1 cellular context compared by ENCODE assay signal in the genomic region with DNA sequence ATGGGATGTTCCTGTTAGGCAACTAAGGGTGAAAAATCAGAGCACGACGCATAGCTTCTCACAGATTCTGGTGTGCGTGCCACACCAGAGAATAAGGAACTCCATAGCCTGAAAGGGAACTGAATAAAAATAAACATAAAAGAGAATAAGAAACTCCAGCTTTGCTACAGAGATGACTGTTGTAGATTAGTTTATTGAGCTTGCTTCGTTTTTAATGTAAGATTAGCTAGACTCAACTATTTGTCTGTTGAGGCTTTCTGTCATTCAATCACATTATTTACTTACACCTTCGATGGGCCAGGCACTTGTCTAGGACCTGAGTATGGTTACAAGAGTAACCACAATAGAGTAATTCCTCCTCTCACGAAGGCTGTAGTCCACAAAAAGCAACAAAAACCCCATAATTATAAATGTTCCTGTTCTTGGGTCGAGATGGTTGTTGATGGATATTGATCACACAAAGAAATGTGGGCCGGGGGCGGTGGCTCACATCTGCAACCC.
TF ChIP-seq lines count a peak whose summit lies in the region.

No MANE protein-coding gene starts in this region.

TF ChIP-seq in SK-N-SH, 30 proteins besides CTCF, POLR2A, EP300 and RAD21 (continued from another document):
- TF ChIP-seq, protein P1, sequence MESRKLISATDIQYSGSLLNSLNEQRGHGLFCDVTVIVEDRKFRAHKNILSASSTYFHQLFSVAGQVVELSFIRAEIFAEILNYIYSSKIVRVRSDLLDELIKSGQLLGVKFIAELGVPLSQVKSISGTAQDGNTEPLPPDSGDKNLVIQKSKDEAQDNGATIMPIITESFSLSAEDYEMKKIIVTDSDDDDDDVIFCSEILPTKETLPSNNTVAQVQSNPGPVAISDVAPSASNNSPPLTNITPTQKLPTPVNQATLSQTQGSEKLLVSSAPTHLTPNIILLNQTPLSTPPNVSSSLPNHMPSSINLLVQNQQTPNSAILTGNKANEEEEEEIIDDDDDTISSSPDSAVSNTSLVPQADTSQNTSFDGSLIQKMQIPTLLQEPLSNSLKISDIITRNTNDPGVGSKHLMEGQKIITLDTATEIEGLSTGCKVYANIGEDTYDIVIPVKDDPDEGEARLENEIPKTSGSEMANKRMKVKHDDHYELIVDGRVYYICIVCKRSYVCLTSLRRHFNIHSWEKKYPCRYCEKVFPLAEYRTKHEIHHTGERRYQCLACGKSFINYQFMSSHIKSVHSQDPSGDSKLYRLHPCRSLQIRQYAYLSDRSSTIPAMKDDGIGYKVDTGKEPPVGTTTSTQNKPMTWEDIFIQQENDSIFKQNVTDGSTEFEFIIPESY (IDR thresholded peaks at IDR 0.05; ENCODE audit: borderline replicate concordance, low read depth) = no peak
- TF ChIP-seq RFX5 (IDR thresholded peaks at IDR 0.05; ENCODE audit: low read length) = no peak
- no peak for TF ChIP-seq JUND (IDR thresholded peaks at IDR 0.05)
- TF ChIP-seq SIN3A (IDR thresholded peaks at IDR 0.05; ENCODE audit: borderline replicate concordance, low read depth, low read length) = no peak
- no peak for TF ChIP-seq RCOR1 (IDR thresholded peaks at IDR 0.05; ENCODE audit: low read length)
- no peak for TF ChIP-seq POLR2AphosphoS5 (IDR thresholded peaks at IDR 0.05; ENCODE audit: low read depth, low read length)
- no peak for TF ChIP-seq TAF1 (IDR thresholded peaks at IDR 0.05; ENCODE audit: borderline replicate concordance, low read depth, low read length)
- TF ChIP-seq, protein P2, sequence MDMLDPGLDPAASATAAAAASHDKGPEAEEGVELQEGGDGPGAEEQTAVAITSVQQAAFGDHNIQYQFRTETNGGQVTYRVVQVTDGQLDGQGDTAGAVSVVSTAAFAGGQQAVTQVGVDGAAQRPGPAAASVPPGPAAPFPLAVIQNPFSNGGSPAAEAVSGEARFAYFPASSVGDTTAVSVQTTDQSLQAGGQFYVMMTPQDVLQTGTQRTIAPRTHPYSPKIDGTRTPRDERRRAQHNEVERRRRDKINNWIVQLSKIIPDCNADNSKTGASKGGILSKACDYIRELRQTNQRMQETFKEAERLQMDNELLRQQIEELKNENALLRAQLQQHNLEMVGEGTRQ (IDR thresholded peaks at IDR 0.05; ENCODE audit: borderline replicate concordance, low read depth, low read length) = no peak
- no peak for TF ChIP-seq NFIC (IDR thresholded peaks at IDR 0.05; ENCODE audit: borderline replicate concordance)
- no peak for TF ChIP-seq TCF12 (IDR thresholded peaks at IDR 0.05)
